In genomic region chr12:92059976-92060375, GRCh38 we compare ENCODE assay signal across 11 cellular contexts.
DNase-seq lines count a peak whose midpoint lies in the region; ATAC-seq and TF ChIP-seq lines count a peak whose summit lies in the region.
"Had no signal": no experiment of that assay in that cellular context is flagged by ENCODE, and none has a peak within 500 bp of the region (broad histone marks: within the 10 kb centered on the region; RNA-seq: fewer than 3 reads in every experiment).

No MANE protein-coding gene starts in this region.

- DNase-seq in GM04503 (ENCODE audit: low read depth) (peak; percentile 73), NB4 (ENCODE audit: low read depth) (peak; percentile 70), dedifferentiated amniotic fluid mesenchymal stem cell (ENCODE audit: extremely low spot score) (peak; percentile 71), sciatic nerve (ENCODE audit: low spot score) (no peak), kidney glomerular epithelial cell (lab: John Stamatoyannopoulos, UW) (no peak), NCI-H2171 treated with DMSO at 0.1 percent for 48 hours (lab: John Stamatoyannopoulos, UW) (no peak)
- DNase-seq: effector CD8-positive, alpha-beta T cell; kidney; NCI-H345 had no signal

- peak; percentile 36 for ATAC-seq in sciatic nerve
- no peak for ATAC-seq in GM21390 (IDR thresholded peaks at IDR 0.05; ENCODE audit: unreplicated experiment)

- no peak overlapping the region for H3K4me3 ChIP-seq in NB4 (ENCODE audit: low read depth, low read length)
- H3K4me3 ChIP-seq: prostate gland had no signal

- no peak for TF ChIP-seq CTCF in NB4 (IDR thresholded peaks at IDR 0.05; ENCODE audit: low read depth, low read length)

- TF ChIP-seq POLR2A in NB4 (IDR thresholded peaks at IDR 0.05; ENCODE audit: extremely low read depth, insufficient read length), result no peak

- intact Hi-C loops in sciatic nerve (cut with DNase I), result no loop called here

Comparison
In these comparisons a context has a peak if more than half of its experiments do, and no peak if none do; other contexts are left out.
1. DNase-seq: peak in GM04503 (single experiment), NB4 (single experiment) and dedifferentiated amniotic fluid mesenchymal stem cell (single experiment); none in sciatic nerve (single experiment), kidney glomerular epithelial cell (single experiment) and NCI-H2171 treated with DMSO at 0.1 percent for 48 hours (single experiment).